9 cellular contexts compared by ENCODE assay signal in genomic region chr2:171529914-171530313, GRCh38. TPM values are rescaled to one million over a fixed set of nuclear protein-coding genes. Genes with fewer than 3 reads are reported as not detected.
A peak's percentile ranks its signal among the peaks of the same experiment; 100 is the strongest.
DNase-seq lines count a peak whose midpoint lies in the region; ATAC-seq and TF ChIP-seq lines count a peak whose summit lies in the region.
"Had no signal": no experiment of that assay in that cellular context is flagged by ENCODE, and none has a peak within 500 bp of the region (broad histone marks: within the 10 kb centered on the region; RNA-seq: fewer than 3 reads in every experiment).

No MANE protein-coding gene starts in this region.

- H3K4me2 ChIP-seq in DND-41 (ENCODE audit: insufficient read depth, low read length), result no peak overlapping the region

- H3K36me3 ChIP-seq in DND-41 (ENCODE audit: insufficient read depth, low read length), result no peaks in the 10 kb centered on the region

- H3K4me1 ChIP-seq in DND-41 (ENCODE audit: insufficient read depth, low read length), result no peaks in the 10 kb centered on the region

- H3K4me3 ChIP-seq in DND-41 (ENCODE audit: low read depth in 1 of 2, low read length in 2 of 2) (no peak overlapping the region), fibroblast of villous mesenchyme (ENCODE audit: low read depth, low read length) (no peak overlapping the region)

- H3K27ac ChIP-seq in 22Rv1, result no peak overlapping the region
- no peak overlapping the region for H3K27ac ChIP-seq in DND-41 (ENCODE audit: low read length)

- H3K27me3 ChIP-seq in DND-41 (ENCODE audit: insufficient read depth, low read length, poor library complexity), result peaks cover 3% of the 10 kb centered on the region

- H3K79me2 ChIP-seq in DND-41 (ENCODE audit: insufficient read depth, low read length), result no peaks in the 10 kb centered on the region

- H3K9me3 ChIP-seq in DND-41 (ENCODE audit: insufficient read depth, low read length, severe bottlenecking), result no peaks in the 10 kb centered on the region

- no peaks in the 10 kb centered on the region for H4K20me1 ChIP-seq in DND-41 (ENCODE audit: insufficient read depth, low read length)

- TF ChIP-seq CTCF in 22Rv1 (IDR thresholded peaks at IDR 0.05), result peak; percentile 46
- TF ChIP-seq CTCF in DND-41 (IDR thresholded peaks at IDR 0.05; ENCODE audit: borderline replicate concordance, extremely low read depth, low read length, poor library complexity, severe bottlenecking), result peak; percentile 70
- peak; percentile 55 for TF ChIP-seq CTCF in fibroblast of villous mesenchyme (IDR thresholded peaks at IDR 0.05; ENCODE audit: insufficient read depth, low read depth, low read length)

- ATAC-seq in DND-41 (ENCODE audit: insufficient read depth, low read depth) (no peak), GM19395 (IDR thresholded peaks at IDR 0.05; ENCODE audit: unreplicated experiment) (no peak)

- DNase-seq in DND-41, result no peak
- DNase-seq in OCI-M1 (lab: John Stamatoyannopoulos, UW), result peak; percentile 61
- no peak for DNase-seq in fibroblast of villous mesenchyme (ENCODE audit: low read depth)
- DNase-seq in NCI-H524 treated with DMSO at 0.1 percent for 48 hours (lab: John Stamatoyannopoulos, UW), result no peak
- no peak for DNase-seq in SW480 (ENCODE audit: low spot score)
- DNase-seq in hepatic stellate cell (ENCODE audit: low spot score), result no peak
- DNase-seq: aorta had no signal

- H3K9ac ChIP-seq in DND-41 (ENCODE audit: low read depth, low read length), result no peak overlapping the region

- H2AFZ ChIP-seq in DND-41 (ENCODE audit: low read depth, low read length), result no peak overlapping the region

RNA-seq across cellular contexts. Expression of gene CYBRD1, which starts 7.6 kb away (rescaled TPM):
- 113 and 189 TPM in 2 replicates for total RNA-seq in fibroblast of villous mesenchyme
